Comparison of ENCODE assay signal across 5 cellular contexts in the genomic region with DNA sequence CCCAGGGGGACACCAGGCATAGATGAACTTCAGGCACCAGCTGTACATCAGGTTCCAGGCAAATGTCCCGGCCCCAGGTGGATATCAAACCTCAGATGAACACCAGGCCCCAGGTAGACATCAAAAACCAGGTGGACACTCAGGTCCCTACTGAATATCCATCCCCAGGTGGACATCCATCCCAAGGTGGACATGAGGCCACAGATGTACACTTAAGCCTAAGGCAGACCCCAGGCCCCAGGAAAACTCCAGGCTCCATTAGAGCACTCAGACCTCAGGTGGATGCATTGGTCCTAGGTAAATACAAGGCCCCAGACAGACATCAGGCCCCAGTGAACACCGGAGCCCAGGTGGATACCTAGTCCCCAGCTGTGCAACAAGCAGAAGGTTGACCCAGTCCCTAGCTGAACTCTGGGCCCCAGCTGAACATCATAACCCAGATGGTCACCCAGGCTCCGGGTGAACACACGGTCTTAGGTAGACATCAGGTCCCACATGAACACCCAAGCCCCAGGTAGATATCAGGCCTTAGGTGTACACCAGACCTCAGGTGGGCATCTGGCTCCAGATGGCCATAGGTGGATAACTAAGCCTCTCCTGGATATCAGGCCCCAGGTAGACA.
A peak's percentile ranks its signal among the peaks of the same experiment; 100 is the strongest.
DNase-seq lines count a peak whose midpoint lies in the region; ATAC-seq, FAIRE-seq and TF ChIP-seq lines count a peak whose summit lies in the region.
"Not testable (repeated sequence)": the region's sequence is repeated elsewhere in the genome, so short reads cannot be mapped to it uniquely, and the experiment has no call there.

No MANE protein-coding gene starts in this region.

- not testable (repeated sequence) for H3K27ac ChIP-seq in upper lobe of right lung

- not testable (repeated sequence) for H3K4me1 ChIP-seq in upper lobe of right lung

- intact Hi-C loops in Right ventricle myocardium superior (cut with DNase I); upper lobe of right lung (cut with DNase I): not testable (repeated sequence)

- H3K27me3 ChIP-seq in bronchial epithelial cell (ENCODE audit: control insufficient read depth, insufficient read depth, low read length); upper lobe of right lung: not testable (repeated sequence)

- H3K36me3 ChIP-seq in bronchial epithelial cell (ENCODE audit: control insufficient read depth, insufficient read depth, low read length); upper lobe of right lung: not testable (repeated sequence)

- DNase-seq in bronchial epithelial cell (ENCODE audit: low read depth), result not testable (repeated sequence)
- DNase-seq in effector CD4-positive, alpha-beta T cell, result peak; percentile 0
- peak; percentile 6 for DNase-seq in Right ventricle myocardium superior
- peak; percentile 84 for DNase-seq in mesenteric fat pad (ENCODE audit: low spot score)
- DNase-seq in upper lobe of right lung, result peak; percentile 20

- not testable (repeated sequence) for H3K9me3 ChIP-seq in upper lobe of right lung

- FAIRE-seq in bronchial epithelial cell (lab: Jason Lieb, UNC), result peak; percentile 97

- H3K4me3 ChIP-seq in bronchial epithelial cell (ENCODE audit: low read depth, low read length); upper lobe of right lung: not testable (repeated sequence)

- not testable (repeated sequence) for TF ChIP-seq CTCF in bronchial epithelial cell (IDR thresholded peaks at IDR 0.05; ENCODE audit: insufficient read depth, low read length, severe bottlenecking); upper lobe of right lung (IDR thresholded peaks at IDR 0.05)

- ATAC-seq in Right ventricle myocardium superior (ENCODE audit: poor library complexity); upper lobe of right lung: not testable (repeated sequence)
